ENCODE assay signal across 18 cellular contexts in the genomic region with DNA sequence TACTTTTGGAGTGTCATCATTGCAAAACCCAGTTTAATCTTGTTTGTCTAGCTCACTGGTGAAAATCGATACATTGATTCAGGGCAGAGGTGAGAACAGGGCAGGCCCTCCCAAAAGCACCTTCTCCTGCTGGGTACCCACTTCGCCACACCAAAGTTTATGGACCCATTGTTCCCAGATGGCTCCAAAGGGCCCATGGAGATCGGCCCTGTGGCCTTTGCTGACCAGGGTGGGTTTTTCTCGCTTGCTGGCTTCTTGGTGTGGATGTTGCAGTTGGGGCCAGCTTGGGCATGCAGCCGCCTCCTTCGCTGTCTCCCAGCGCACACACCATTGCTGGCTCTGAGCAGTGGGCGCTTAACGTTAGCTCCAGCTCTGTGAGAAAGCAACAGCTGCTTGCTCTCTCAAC.
"Had no signal": no experiment of that assay in that cellular context is flagged by ENCODE, and none has a peak within 500 bp of the region (broad histone marks: within the 10 kb centered on the region; RNA-seq: fewer than 3 reads in every experiment).

No MANE protein-coding gene starts in this region.

- H3K9me3 Mint-ChIP-seq: dendritic cell treated with granulocyte-macrophage colony-stimulating factor and Interleukin-4, amounts not matched to agents 40 ng/mL and 50 ng/mL, for 4 days had no signal

- DNase-seq: effector memory CD8-positive, alpha-beta T cell; esophagus squamous epithelium; foreskin fibroblast; glutamatergic neuron; left ventricle myocardium inferior; mesenchymal stem cell; midbrain; posterior cingulate gyrus; right cardiac atrium; stimulated activated CD4-positive, alpha-beta T cell treated with anti-CD3 and anti-CD28 coated beads, Interleukin-2, amount 100 ng/mL, for 48 hours; stimulated activated naive CD4-positive, alpha-beta T cell treated with Interleukin-2 at 50 U/mL for 16 hours; trophoblast cell had no signal

- H3K4me3 ChIP-seq: esophagus squamous epithelium, gastroesophageal sphincter, left ventricle myocardium inferior, lung, smooth muscle cell had no signal

- H3K4me1 ChIP-seq: esophagus squamous epithelium, gastroesophageal sphincter had no signal

- H3K36me3 ChIP-seq: esophagus squamous epithelium, gastroesophageal sphincter, left ventricle myocardium inferior, neutrophil had no signal

- H3K27ac ChIP-seq: esophagus squamous epithelium, gastroesophageal sphincter, left ventricle myocardium inferior, neutrophil had no signal

- H3K27ac Mint-ChIP-seq: dendritic cell treated with granulocyte-macrophage colony-stimulating factor and Interleukin-4, amounts not matched to agents 40 ng/mL and 50 ng/mL, for 4 days; effector memory CD8-positive, alpha-beta T cell; natural killer cell treated with Interleukin-12 subunit alpha and Interleukin-12 subunit beta and Interleukin-15 and Interleukin-18, amount 100 ng/mL, for 72 hours had no signal

- ATAC-seq: effector memory CD8-positive, alpha-beta T cell; gastroesophageal sphincter; natural killer cell treated with Interleukin-12 subunit alpha and Interleukin-12 subunit beta and Interleukin-15 and Interleukin-18, amount 100 ng/mL, for 72 hours; right cardiac atrium had no signal

- H3K4me3 Mint-ChIP-seq: dendritic cell treated with granulocyte-macrophage colony-stimulating factor and Interleukin-4, amounts not matched to agents 40 ng/mL and 50 ng/mL, for 4 days; effector memory CD8-positive, alpha-beta T cell; natural killer cell treated with Interleukin-12 subunit alpha and Interleukin-12 subunit beta and Interleukin-15 and Interleukin-18, amount 100 ng/mL, for 72 hours had no signal

- H3K9me3 ChIP-seq: esophagus squamous epithelium, gastroesophageal sphincter, left ventricle myocardium inferior, neutrophil had no signal

- H3K36me3 Mint-ChIP-seq: natural killer cell treated with Interleukin-12 subunit alpha and Interleukin-12 subunit beta and Interleukin-15 and Interleukin-18, amount 100 ng/mL, for 72 hours had no signal
